9 cellular contexts compared by ENCODE assay signal in the genomic region with DNA sequence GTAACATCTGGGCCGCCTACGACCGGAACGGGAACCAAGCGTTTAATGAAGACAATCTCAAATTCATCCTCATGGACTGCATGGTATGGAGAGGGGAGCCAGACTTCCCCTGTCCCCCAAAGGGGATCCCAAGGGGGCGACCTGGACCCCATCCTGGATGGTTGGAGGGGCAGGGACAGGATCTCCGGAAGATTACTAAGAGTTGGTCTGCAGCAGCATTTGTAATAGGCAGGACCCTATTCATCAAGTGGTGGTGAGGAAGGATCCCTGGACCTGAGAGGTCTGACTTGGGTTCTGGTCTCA. TPM values are rescaled to one million over a fixed set of nuclear protein-coding genes. Genes with fewer than 3 reads are reported as not detected.
DNase-seq lines count a peak whose midpoint lies in the region; ATAC-seq and TF ChIP-seq lines count a peak whose summit lies in the region.
"Had no signal": no experiment of that assay in that cellular context is flagged by ENCODE, and none has a peak within 500 bp of the region (broad histone marks: within the 10 kb centered on the region; RNA-seq: fewer than 3 reads in every experiment).

No MANE protein-coding gene starts in this region.

- TF ChIP-seq CTCF in HEK293 (tag by site-specific recombination; IDR thresholded peaks at IDR 0.05) (no peak), spleen (IDR thresholded peaks at IDR 0.05 in 8 of 11, conservative IDR thresholded peaks at IDR 0.05 in 3 of 11) (no peak)

- H3K27me3 ChIP-seq in spleen (replicated peaks in 1 of 7): no peaks in the 10 kb centered on the region

- peaks cover 23% of the 10 kb centered on the region for H3K4me1 Mint-ChIP-seq in activated CD8-positive, alpha-beta T cell treated with anti-CD3 and anti-CD28 coated beads, Interleukin-2, amount 10 ng/mL, durations not matched to agents 7 days and 5 days (ENCODE audit: low read depth)

- peak overlapping the region; percentile 87 for H3K4me3 ChIP-seq in HEK293 (ENCODE audit: low read depth, low read length)
- peak overlapping the region; percentile 96 for H3K4me3 ChIP-seq in iPS-11a (ENCODE audit: low read depth, low read length)
- H3K4me3 ChIP-seq in spleen: peak overlapping the region; percentile 82 to 100 (median 94)

- no peak for DNase-seq in activated CD8-positive, alpha-beta T cell treated with anti-CD3 and anti-CD28 coated beads, Interleukin-2, amount 10 ng/mL, durations not matched to agents 7 days and 5 days
- no peak for DNase-seq in spleen
- no peak for DNase-seq in activated CD4-positive, alpha-beta T cell treated with anti-CD3 and anti-CD28 coated beads, Interleukin-2, amount 50 U/mL, for 48 hours
- DNase-seq in NCI-H1048 (lab: John Stamatoyannopoulos, UW): no peak
- DNase-seq: activated CD8-positive, alpha-beta memory T cell treated with anti-CD3 and anti-CD28 coated beads, Interleukin-2, amount 50 U/mL, for 48 hours had no signal

- H3K27me3 Mint-ChIP-seq in activated CD8-positive, alpha-beta T cell treated with anti-CD3 and anti-CD28 coated beads, Interleukin-2, amount 10 ng/mL, durations not matched to agents 7 days and 5 days (ENCODE audit: low read depth): no peaks in the 10 kb centered on the region

- H3K4me3 Mint-ChIP-seq in activated CD8-positive, alpha-beta T cell treated with anti-CD3 and anti-CD28 coated beads, Interleukin-2, amount 10 ng/mL, durations not matched to agents 7 days and 5 days: peak overlapping the region; percentile 96

- no peaks in the 10 kb centered on the region for H3K9me3 ChIP-seq in HEK293 (ENCODE audit: control insufficient read depth, insufficient read depth, low read depth, low read length)
- no peaks in the 10 kb centered on the region for H3K9me3 ChIP-seq in spleen

- peak overlapping the region; percentile 91 for H3K27ac Mint-ChIP-seq in activated CD8-positive, alpha-beta T cell treated with anti-CD3 and anti-CD28 coated beads, Interleukin-2, amount 10 ng/mL, durations not matched to agents 7 days and 5 days

- intact Hi-C loops in spleen (cut with DNase I; ENCODE audit: low total_unique reads): no loop called here

- CTCF ChIA-PET in HEK293 (lab: Yijun Ruan, JAX): interaction anchor here (1.0 kb wide), 1 partner anchor 11 kb away, joined by 4 read pairs; no protein-coding TSS in a partner anchor
- CTCF ChIA-PET in activated CD8-positive, alpha-beta T cell treated with anti-CD3 and anti-CD28 coated beads, Interleukin-2, amount 10 ng/mL, durations not matched to agents 7 days and 5 days (lab: Charles Lee): no interaction called here

- 0 to 3% (median 2%) methylated on average over 1 to 7 of the region's 7 CpGs for WGBS in spleen, 5 donors

- POLR2A ChIA-PET in HEK293 (lab: Yijun Ruan, JAX): no interaction called here
- POLR2A ChIA-PET in activated CD8-positive, alpha-beta T cell treated with anti-CD3 and anti-CD28 coated beads, Interleukin-2, amount 10 ng/mL, durations not matched to agents 7 days and 5 days (lab: Charles Lee): no interaction called here

- H3K27ac ChIP-seq in HEK293 (ENCODE audit: extremely low read depth, low read depth, low read length) (peak overlapping the region; percentile 51; the same call in 1 of the 2 replicates), spleen (peak overlapping the region in 7 of 8 donors; percentile 87 to 96 (median 92))

- TF ChIP-seq POLR2A in spleen (IDR thresholded peaks at IDR 0.05): no peak

- no peak for ATAC-seq in activated CD8-positive, alpha-beta T cell treated with anti-CD3 and anti-CD28 coated beads, Interleukin-2, amount 10 ng/mL, durations not matched to agents 7 days and 5 days
- no peak for ATAC-seq in GM18502 (IDR thresholded peaks at IDR 0.05; ENCODE audit: poor library complexity, unreplicated experiment)
- ATAC-seq in HG03469 (IDR thresholded peaks at IDR 0.05; ENCODE audit: unreplicated experiment): no peak

- no peaks in the 10 kb centered on the region for H3K9me3 Mint-ChIP-seq in activated CD8-positive, alpha-beta T cell treated with anti-CD3 and anti-CD28 coated beads, Interleukin-2, amount 10 ng/mL, durations not matched to agents 7 days and 5 days (ENCODE audit: insufficient read depth)

- H3K4me1 ChIP-seq in HEK293 (ENCODE audit: control insufficient read depth, insufficient read depth, low read length): no peaks in the 10 kb centered on the region
- H3K4me1 ChIP-seq in spleen: peaks cover 14 to 56% (median 30%) of the 10 kb centered on the region in 6 donors

- peaks cover 14% of the 10 kb centered on the region for H3K36me3 Mint-ChIP-seq in activated CD8-positive, alpha-beta T cell treated with anti-CD3 and anti-CD28 coated beads, Interleukin-2, amount 10 ng/mL, durations not matched to agents 7 days and 5 days (ENCODE audit: low read depth)

- H3K36me3 ChIP-seq in HEK293 (ENCODE audit: control insufficient read depth in 2 of 2, insufficient read depth in 1 of 2, low read length in 2 of 2) (peaks cover 0 to 32% of the 10 kb centered on the region in 2 experiments; a peak in 2 of 3 replicates), spleen (peaks cover 0 to 46% (median 9%) of the 10 kb centered on the region in 6 donors)

TF ChIP-seq in HEK293, 187 proteins besides CTCF, POLR2A, EP300 and RAD21:
- TF ChIP-seq, protein P1, sequence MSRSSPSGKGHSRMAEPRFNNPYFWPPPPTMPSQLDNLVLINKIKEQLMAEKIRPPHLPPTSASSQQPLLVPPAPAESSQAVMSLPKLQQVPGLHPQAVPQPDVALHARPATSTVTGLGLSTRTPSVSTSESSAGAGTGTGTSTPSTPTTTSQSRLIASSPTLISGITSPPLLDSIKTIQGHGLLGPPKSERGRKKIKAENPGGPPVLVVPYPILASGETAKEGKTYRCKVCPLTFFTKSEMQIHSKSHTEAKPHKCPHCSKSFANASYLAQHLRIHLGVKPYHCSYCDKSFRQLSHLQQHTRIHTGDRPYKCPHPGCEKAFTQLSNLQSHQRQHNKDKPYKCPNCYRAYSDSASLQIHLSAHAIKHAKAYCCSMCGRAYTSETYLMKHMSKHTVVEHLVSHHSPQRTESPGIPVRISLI (tag by site-specific recombination; IDR thresholded peaks at IDR 0.05): no peak
TF ChIP-seq in HEK293: peak in this region for 0.

RNA-seq across cellular contexts. Expression of a gene that starts 0.7 kb away (rescaled TPM):
- 10 to 100 TPM; 72.4 to 74.1 TPM for total RNA-seq in activated CD8-positive, alpha-beta T cell treated with anti-CD3 and anti-CD28 coated beads, Interleukin-2, amount 10 ng/mL, durations not matched to agents 7 days and 5 days
- total RNA-seq in spleen: 10 to 100 TPM; 29.5 to 53.3 (median 42.3) TPM
- polyA plus RNA-seq in spleen: 100 to 1,000 TPM in 2 of 3 donors, 10 to 100 TPM in 1; 80.0 to 121 (median 107) TPM

RNA-seq across cellular contexts. Expression of a gene that starts 1.7 kb away (rescaled TPM):
- 10 to 100 TPM; 32.8 to 33.3 TPM for total RNA-seq in activated CD8-positive, alpha-beta T cell treated with anti-CD3 and anti-CD28 coated beads, Interleukin-2, amount 10 ng/mL, durations not matched to agents 7 days and 5 days
- 10 to 100 TPM; 15.7 to 26.4 (median 21.2) TPM for total RNA-seq in spleen
- polyA plus RNA-seq in spleen: 10 to 100 TPM; 11.2 to 18.0 (median 12.2) TPM

RNA-seq across cellular contexts. Expression of a gene that starts 5.7 kb away (rescaled TPM):
- total RNA-seq in activated CD8-positive, alpha-beta T cell treated with anti-CD3 and anti-CD28 coated beads, Interleukin-2, amount 10 ng/mL, durations not matched to agents 7 days and 5 days: under 1 TPM in 1 of 2 experiments, not detected in 1; 0.50 TPM
- under 1 TPM in 2 of 7 donors, not detected in 5; 0.50 to 0.70 TPM for total RNA-seq in spleen
- polyA plus RNA-seq in spleen: under 1 TPM; 0.28 to 0.61 (median 0.45) TPM

RNA-seq across cellular contexts. Expression of a gene that starts 27.0 kb away (rescaled TPM):
- total RNA-seq in activated CD8-positive, alpha-beta T cell treated with anti-CD3 and anti-CD28 coated beads, Interleukin-2, amount 10 ng/mL, durations not matched to agents 7 days and 5 days: under 1 TPM; 0.05 TPM
- under 1 TPM; 0.26 to 0.76 (median 0.38) TPM for total RNA-seq in spleen
- polyA plus RNA-seq in spleen: under 1 TPM; 0.11 to 0.17 (median 0.16) TPM

RNA-seq across cellular contexts. Expression of a gene that starts 34.5 kb away (rescaled TPM):
- 100 to 1,000 TPM; 216 to 233 TPM for total RNA-seq in activated CD8-positive, alpha-beta T cell treated with anti-CD3 and anti-CD28 coated beads, Interleukin-2, amount 10 ng/mL, durations not matched to agents 7 days and 5 days
- total RNA-seq in spleen: 100 to 1,000 TPM; 152 to 254 (median 183) TPM
- 100 to 1,000 TPM; 198 to 291 (median 224) TPM for polyA plus RNA-seq in spleen
